In genomic region chr3:47824541-47825473, GRCh38 we compare ENCODE assay signal across 8 cellular contexts. TPM values are rescaled to one million over a fixed set of nuclear protein-coding genes. Genes with fewer than 3 reads are reported as not detected.
A peak's percentile ranks its signal among the peaks of the same experiment; 100 is the strongest.
DNase-seq lines count a peak whose midpoint lies in the region; ATAC-seq and TF ChIP-seq lines count a peak whose summit lies in the region.

No MANE protein-coding gene starts in this region.

- H3K4me3 Mint-ChIP-seq in chondrocyte (ENCODE audit: unreplicated experiment), result peak overlapping the region; percentile 87

- DNase-seq in AG08395 (ENCODE audit: low spot score) (peak; percentile 97), NCI-H2227 (lab: John Stamatoyannopoulos, UW; ENCODE audit: unreplicated experiment) (peak; percentile 89), chondrocyte (ENCODE audit: low spot score) (no peak)
- peak; percentile 81 for DNase-seq in activated CD4-positive, CD25-positive, alpha-beta regulatory T cell treated with anti-CD3 and anti-CD28 coated beads, Interleukin-2, amount 50 U/mL, for 72 hours
- peak; percentile 54 to 73 for DNase-seq in stimulated activated CD4-positive, alpha-beta T cell treated with anti-CD3 and anti-CD28 coated beads, Interleukin-1b, Interleukin-23, amount 100 ng/mL, for 4 hours (ENCODE audit: low read depth in 2 of 2)

- peak; percentile 93 for TF ChIP-seq CTCF in chondrocyte (IDR thresholded peaks at IDR 0.05)

- peak overlapping the region; percentile 90 for H3K27ac Mint-ChIP-seq in chondrocyte (ENCODE audit: unreplicated experiment)

- no peaks in the 10 kb centered on the region for H3K27me3 Mint-ChIP-seq in chondrocyte (ENCODE audit: low read depth)

- ATAC-seq in GM18867 (IDR thresholded peaks at IDR 0.05; ENCODE audit: unreplicated experiment), result peak; percentile 96
- ATAC-seq in HG03097 (IDR thresholded peaks at IDR 0.05; ENCODE audit: low FRiP score, unreplicated experiment), result peak; percentile 92

- no peaks in the 10 kb centered on the region for H3K27me3 ChIP-seq in layer of hippocampus (ENCODE audit: control insufficient read depth, insufficient read depth, low read length)

- H3K4me1 Mint-ChIP-seq in chondrocyte (ENCODE audit: low read depth), result peaks cover 25% of the 10 kb centered on the region

- peak overlapping the region; percentile 77 for H3K27ac ChIP-seq in layer of hippocampus (ENCODE audit: low read depth, low read length)

- no peaks in the 10 kb centered on the region for H3K9me3 Mint-ChIP-seq in chondrocyte (ENCODE audit: low read depth)

- H3K36me3 Mint-ChIP-seq in chondrocyte (ENCODE audit: low read depth), result peaks cover 14% of the 10 kb centered on the region

RNA-seq across cellular contexts. Expression of gene DHX30, which starts 21.9 kb away (rescaled TPM):
- 44.8 to 73.7 TPM (median 47.5 TPM) in 3 replicates for total RNA-seq in chondrocyte

RNA-seq across cellular contexts. Expression of gene SMARCC1, which starts 43.1 kb away (rescaled TPM):
- 81.5 to 86.3 TPM (median 83.5 TPM) in 3 replicates for total RNA-seq in chondrocyte
